ENCODE assay signal across 29 cellular contexts in the genomic region with DNA sequence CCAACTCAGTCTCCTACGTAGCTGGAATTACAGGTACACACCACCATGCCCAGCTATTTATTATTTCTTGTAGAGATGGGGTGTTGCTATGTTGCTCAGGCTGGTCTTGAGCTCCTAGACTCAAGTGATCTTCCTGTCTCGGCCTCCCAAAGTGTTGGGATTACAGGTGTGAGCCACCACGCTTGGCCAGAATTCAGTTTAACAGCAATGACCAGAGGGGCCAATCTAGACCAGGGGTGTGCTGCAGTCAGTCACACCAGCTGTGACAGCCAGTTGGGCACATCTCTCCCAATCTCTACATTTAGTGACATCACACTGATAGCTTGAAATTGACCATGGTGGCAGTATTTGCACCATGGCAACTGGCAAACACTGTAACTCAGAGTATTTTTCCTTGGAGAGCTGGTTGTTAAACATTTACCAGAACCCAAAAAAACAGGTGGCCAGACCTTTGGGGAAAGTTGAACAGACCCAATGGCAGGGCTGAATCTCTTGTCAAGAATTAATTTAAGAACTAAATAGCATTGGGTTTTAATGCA.
"Had no signal": no experiment of that assay in that cellular context is flagged by ENCODE, and none has a peak within 500 bp of the region (broad histone marks: within the 10 kb centered on the region; RNA-seq: fewer than 3 reads in every experiment).

No MANE protein-coding gene starts in this region.

- H3K27ac ChIP-seq: breast epithelium, epithelial cell of prostate, esophagus squamous epithelium, heart right ventricle, neural progenitor cell, skin epidermis, upper lobe of left lung, vagina had no signal

- H3K27me3 ChIP-seq: breast epithelium, esophagus squamous epithelium, heart right ventricle, neural progenitor cell, upper lobe of left lung, vagina had no signal

- H3K4me1 Mint-ChIP-seq: activated CD4-positive, alpha-beta T cell treated with anti-CD3 and anti-CD28 coated beads for 36 hours; activated CD8-positive, alpha-beta memory T cell treated with anti-CD3 and anti-CD28 coated beads, Interleukin-2, amount 10 ng/mL, durations not matched to agents 7 days and 5 days; activated naive CD4-positive, alpha-beta T cell treated with anti-CD3 and anti-CD28 coated beads, Interleukin-2, amount 50 U/mL, for 24 hours; activated naive CD8-positive, alpha-beta T cell treated with anti-CD3 and anti-CD28 coated beads, Interleukin-2, amount 50 U/mL, for 24 hours; memory B cell; natural killer cell had no signal

- H3K27ac Mint-ChIP-seq: activated CD4-positive, alpha-beta T cell treated with anti-CD3 and anti-CD28 coated beads for 36 hours; activated CD8-positive, alpha-beta memory T cell treated with anti-CD3 and anti-CD28 coated beads, Interleukin-2, amount 10 ng/mL, durations not matched to agents 7 days and 5 days; activated CD8-positive, alpha-beta T cell treated with anti-CD3 and anti-CD28 coated beads, Interleukin-2, amount 10 ng/mL, durations not matched to agents 7 days and 5 days; activated naive CD4-positive, alpha-beta T cell treated with anti-CD3 and anti-CD28 coated beads, Interleukin-2, amount 50 U/mL, for 24 hours; activated naive CD8-positive, alpha-beta T cell treated with anti-CD3 and anti-CD28 coated beads, Interleukin-2, amount 50 U/mL, for 24 hours; activated T-helper 2 cell treated with anti-CD3 and anti-CD28 coated beads, Interferon-gamma antibody, Interleukin-2, Interleukin-4, amounts not matched to agents 10 μg/mL and 5 μg/mL and 100 μg/mL, durations not matched to agents 14 hours and 24 hours and 36 hours; memory B cell; natural killer cell; neural progenitor cell; stimulated activated naive CD8-positive, alpha-beta T cell treated with anti-CD3 and anti-CD28 coated beads, Interleukin-15, Interleukin-2, amounts not matched to agents 100 ng/mL and 50 ng/mL, for 24 hours; T-helper 2 cell treated with Interferon-gamma antibody and Interleukin-4, amounts not matched to agents 5 μg/mL and 100 μg/mL, for 36 hours had no signal

- H3K27me3 Mint-ChIP-seq: activated CD4-positive, alpha-beta T cell treated with anti-CD3 and anti-CD28 coated beads for 36 hours; activated naive CD4-positive, alpha-beta T cell treated with anti-CD3 and anti-CD28 coated beads, Interleukin-2, amount 50 U/mL, for 24 hours; activated naive CD8-positive, alpha-beta T cell treated with anti-CD3 and anti-CD28 coated beads, Interleukin-2, amount 50 U/mL, for 24 hours; stimulated activated naive CD8-positive, alpha-beta T cell treated with anti-CD3 and anti-CD28 coated beads, Interleukin-15, Interleukin-2, amounts not matched to agents 100 ng/mL and 50 ng/mL, for 24 hours had no signal

- H3K9ac ChIP-seq: neural progenitor cell had no signal

- H3K36me3 Mint-ChIP-seq: activated CD8-positive, alpha-beta memory T cell treated with anti-CD3 and anti-CD28 coated beads, Interleukin-2, amount 10 ng/mL, durations not matched to agents 7 days and 5 days; activated naive CD4-positive, alpha-beta T cell treated with anti-CD3 and anti-CD28 coated beads, Interleukin-2, amount 50 U/mL, for 24 hours; memory B cell; natural killer cell had no signal

- H2AFZ ChIP-seq: neural progenitor cell had no signal

- H3K4me3 Mint-ChIP-seq: activated CD4-positive, alpha-beta T cell treated with anti-CD3 and anti-CD28 coated beads for 36 hours; activated CD8-positive, alpha-beta memory T cell treated with anti-CD3 and anti-CD28 coated beads, Interleukin-2, amount 10 ng/mL, durations not matched to agents 7 days and 5 days; activated CD8-positive, alpha-beta T cell treated with anti-CD3 and anti-CD28 coated beads, Interleukin-2, amount 10 ng/mL, durations not matched to agents 7 days and 5 days; activated naive CD4-positive, alpha-beta T cell treated with anti-CD3 and anti-CD28 coated beads, Interleukin-2, amount 50 U/mL, for 24 hours; activated naive CD8-positive, alpha-beta T cell treated with anti-CD3 and anti-CD28 coated beads, Interleukin-2, amount 50 U/mL, for 24 hours; memory B cell; natural killer cell; neural progenitor cell; stimulated activated naive CD8-positive, alpha-beta T cell treated with anti-CD3 and anti-CD28 coated beads, Interleukin-15, Interleukin-2, amounts not matched to agents 100 ng/mL and 50 ng/mL, for 24 hours; T-helper 2 cell treated with Interferon-gamma antibody and Interleukin-4, amounts not matched to agents 5 μg/mL and 100 μg/mL, for 36 hours had no signal

- H3K9me3 ChIP-seq: breast epithelium, esophagus squamous epithelium, heart right ventricle, upper lobe of left lung, vagina had no signal

- ATAC-seq: activated CD4-positive, alpha-beta T cell treated with anti-CD3 and anti-CD28 coated beads for 36 hours; activated CD8-positive, alpha-beta memory T cell treated with anti-CD3 and anti-CD28 coated beads, Interleukin-2, amount 10 ng/mL, durations not matched to agents 7 days and 5 days; activated CD8-positive, alpha-beta T cell treated with anti-CD3 and anti-CD28 coated beads, Interleukin-2, amount 10 ng/mL, durations not matched to agents 7 days and 5 days; activated naive CD8-positive, alpha-beta T cell treated with anti-CD3 and anti-CD28 coated beads, Interleukin-2, amount 50 U/mL, for 24 hours; heart right ventricle; natural killer cell; sciatic nerve had no signal

- H3K4me3 ChIP-seq: breast epithelium, esophagus squamous epithelium, heart right ventricle, neural progenitor cell, skin epidermis, upper lobe of left lung, vagina had no signal

- H3K4me2 ChIP-seq: neural progenitor cell had no signal

- H3K4me1 ChIP-seq: breast epithelium, esophagus squamous epithelium, neural progenitor cell, upper lobe of left lung had no signal

- H3K36me3 ChIP-seq: neural progenitor cell had no signal

- DNase-seq: activated CD4-positive, alpha-beta T cell treated with anti-CD3 and anti-CD28 coated beads for 36 hours; activated CD4-positive, CD25-positive, alpha-beta regulatory T cell; activated CD8-positive, alpha-beta memory T cell treated with anti-CD3 and anti-CD28 coated beads, Interleukin-2, amount 10 ng/mL, durations not matched to agents 7 days and 5 days; activated CD8-positive, alpha-beta T cell treated with anti-CD3 and anti-CD28 coated beads, Interleukin-2, amount 10 ng/mL, durations not matched to agents 7 days and 5 days; activated naive CD8-positive, alpha-beta T cell treated with anti-CD3 and anti-CD28 coated beads, Interleukin-2, amount 50 U/mL, for 24 hours; activated T-cell treated with anti-CD3 and anti-CD28 coated beads, Interleukin-2, amount 50 U/mL, for 48 hours; amygdala; central memory CD4-positive, alpha-beta T cell; esophagus squamous epithelium; foreskin melanocyte; heart right ventricle; natural killer cell; occipital lobe; stimulated activated CD4-positive, alpha-beta T cell treated with anti-CD3 and anti-CD28 coated beads, Interleukin-12 subunit alpha, Interleukin-12 subunit beta, amount 100 ng/mL, for 4 hours; stimulated activated CD4-positive, alpha-beta T cell treated with anti-CD3 and anti-CD28 coated beads, Interleukin-4, amount 100 ng/mL, for 1 hour; substantia nigra; T-helper 1 cell; upper lobe of left lung had no signal

- H3K9me3 Mint-ChIP-seq: activated naive CD4-positive, alpha-beta T cell treated with anti-CD3 and anti-CD28 coated beads, Interleukin-2, amount 50 U/mL, for 24 hours; activated naive CD8-positive, alpha-beta T cell treated with anti-CD3 and anti-CD28 coated beads, Interleukin-2, amount 50 U/mL, for 24 hours; activated T-helper 2 cell treated with anti-CD3 and anti-CD28 coated beads, Interferon-gamma antibody, Interleukin-2, Interleukin-4, amounts not matched to agents 10 μg/mL and 5 μg/mL and 100 μg/mL, durations not matched to agents 14 hours and 24 hours and 36 hours; memory B cell; natural killer cell; neural progenitor cell; stimulated activated naive CD8-positive, alpha-beta T cell treated with anti-CD3 and anti-CD28 coated beads, Interleukin-15, Interleukin-2, amounts not matched to agents 100 ng/mL and 50 ng/mL, for 24 hours; T-helper 2 cell treated with Interferon-gamma antibody and Interleukin-4, amounts not matched to agents 5 μg/mL and 100 μg/mL, for 36 hours had no signal
